17 cellular contexts compared by ENCODE assay signal in the genomic region with DNA sequence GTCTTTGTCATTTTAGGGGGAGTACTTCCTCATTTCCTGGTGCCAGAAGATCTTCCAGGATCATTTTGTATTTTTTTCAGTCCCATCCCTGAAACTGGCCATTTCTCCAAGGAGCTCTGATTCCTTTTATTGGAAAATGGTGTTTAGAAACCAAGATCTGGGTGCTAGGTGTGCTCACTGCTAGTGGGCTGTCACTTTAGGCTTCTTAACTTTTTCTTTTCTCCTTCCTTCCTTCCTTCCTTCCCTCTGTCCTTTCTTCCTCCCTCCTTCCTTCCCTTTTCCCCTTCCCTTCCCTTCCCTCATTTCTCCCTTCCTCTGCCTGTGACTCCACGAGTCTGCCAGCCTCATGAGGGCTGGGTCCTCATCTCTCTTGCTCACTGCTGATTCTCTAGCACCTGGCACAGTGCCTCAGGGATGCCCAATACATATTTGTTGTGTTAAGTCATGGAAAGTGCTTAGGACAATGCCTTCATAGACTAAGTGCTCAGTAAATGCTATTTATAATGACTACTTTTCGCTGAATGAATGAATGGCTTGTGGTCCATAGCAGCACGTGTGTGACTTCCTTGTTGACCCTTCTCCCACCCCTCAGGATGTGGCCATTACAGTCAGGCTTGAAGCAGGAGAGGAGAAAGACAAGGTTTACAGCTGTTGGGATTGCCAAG. TPM values are rescaled to one million over a fixed set of nuclear protein-coding genes. Genes with fewer than 3 reads are reported as not detected.
DNase-seq lines count a peak whose midpoint lies in the region; ATAC-seq, FAIRE-seq and TF ChIP-seq lines count a peak whose summit lies in the region.
"Had no signal": no experiment of that assay in that cellular context is flagged by ENCODE, and none has a peak within 500 bp of the region (broad histone marks: within the 10 kb centered on the region; RNA-seq: fewer than 3 reads in every experiment).

No MANE protein-coding gene starts in this region.

- FAIRE-seq in HepG2 (lab: Jason Lieb, UNC) (no peak), urothelium cell line (lab: Jason Lieb, UNC) (no peak)
- FAIRE-seq: H1 had no signal

- H4K20me1 ChIP-seq in HepG2 (ENCODE audit: insufficient read depth, low read length): no peaks in the 10 kb centered on the region

- in situ Hi-C loops in HepG2 (cut with HindIII; ENCODE audit: extremely low pct_ligation_motif_present, low pct_unique_long_range_greater_than_20kb): no loop called here

- peaks cover 0 to 21% of the 10 kb centered on the region in 2 experiments; a peak in 1 of 5 replicates for H3K27me3 ChIP-seq in HepG2 (ENCODE audit: control insufficient read depth in 1 of 2, insufficient read depth in 2 of 2, low read length in 2 of 2)
- no peaks in the 10 kb centered on the region for H3K27me3 ChIP-seq in right lobe of liver

- no peak overlapping the region for H3K27ac ChIP-seq in HepG2 (ENCODE audit: extremely low read length, insufficient read depth, low read length)
- H3K27ac ChIP-seq in right lobe of liver: no peak overlapping the region

- no peak for TF ChIP-seq RAD21 in HepG2 (CRISPR knock-in tag; IDR thresholded peaks at IDR 0.05)

- no peak overlapping the region for H3K4me3 ChIP-seq in HepG2 (replicated peaks in 1 of 3; ENCODE audit: insufficient read depth in 1 of 3, low read depth in 2 of 3, low read length in 3 of 3)
- H3K4me3 ChIP-seq in right lobe of liver: no peak overlapping the region
- H3K4me3 ChIP-seq in epithelial cell of esophagus (ENCODE audit: low read length): no peak overlapping the region

- TF ChIP-seq EP300 in HepG2 (IDR thresholded peaks at IDR 0.05; ENCODE audit: low read depth in 2 of 2, low read length in 2 of 2) (no peak), HepG2 (CRISPR knock-in tag; IDR thresholded peaks at IDR 0.05; ENCODE audit: borderline replicate concordance) (no peak)

- POLR2A ChIA-PET in HepG2 (lab: Yijun Ruan, JAX): no interaction called here

- H3K4me1 ChIP-seq in HepG2 (ENCODE audit: insufficient read depth, low read length): no peaks in the 10 kb centered on the region
- H3K4me1 ChIP-seq in right lobe of liver: no peaks in the 10 kb centered on the region

- TF ChIP-seq CTCF in HepG2 (CRISPR knock-in tag; IDR thresholded peaks at IDR 0.05) (no peak), right lobe of liver (IDR thresholded peaks at IDR 0.05) (no peak), epithelial cell of esophagus (IDR thresholded peaks at IDR 0.05; ENCODE audit: insufficient read depth, low read depth, low read length, missing control alignments) (no peak)

- no peaks in the 10 kb centered on the region for H3K79me2 ChIP-seq in HepG2 (ENCODE audit: insufficient read depth, low read length)

- H3K9me3 ChIP-seq in HepG2 (ENCODE audit: low read length) (peaks cover 5% of the 10 kb centered on the region; the same call in 1 of the 2 replicates), right lobe of liver (no peaks in the 10 kb centered on the region)

- H3K4me2 ChIP-seq in HepG2 (ENCODE audit: low read depth, low read length): no peak overlapping the region
- H3K4me2 ChIP-seq: SK-N-SH had no signal

- CTCF ChIA-PET in HepG2 (lab: Yijun Ruan, JAX; ENCODE audit: low intra/inter-chr PET ratio, low total read pairs): no interaction called here

- 2% methylated on average over 3 of the region's 3 CpGs for whole genome bisulfite sequencing in HepG2 (ENCODE audit: low lambda C conversion rate)
- WGBS in right lobe of liver (ENCODE audit: insufficient coverage, low coverage, low lambda C conversion rate, missing lambda C conversion rate): 60% methylated on average over 3 of the region's 3 CpGs

- no peak overlapping the region for H3K9ac ChIP-seq in HepG2 (ENCODE audit: insufficient read depth, low read depth, low read length)
- H3K9ac ChIP-seq: SK-N-SH had no signal

- intact Hi-C loops in HepG2 (cut with micrococcal nuclease; ENCODE audit: unreplicated experiment): no loop called here
- intact Hi-C loops in right lobe of liver (cut with DNase I): loop anchor here in 1 of 2 donors (10.0 kb wide), 1 partner anchor 377 kb away; the partner anchor contains the start of genes GNAS and GNAS-AS1

- ATAC-seq in HepG2 (no peak), right lobe of liver (no peak), HG02623 (IDR thresholded peaks at IDR 0.05; ENCODE audit: unreplicated experiment) (no peak)

- H2AFZ ChIP-seq in HepG2 (ENCODE audit: low read length): no peak overlapping the region

- H3K36me3 ChIP-seq in HepG2 (replicated peaks in 1 of 2; ENCODE audit: control insufficient read depth in 1 of 2, insufficient read depth in 2 of 2, low read length in 2 of 2) (no peaks in the 10 kb centered on the region), right lobe of liver (no peaks in the 10 kb centered on the region)

- TF ChIP-seq POLR2A in HepG2 (IDR thresholded peaks at IDR 0.05; ENCODE audit: insufficient read depth in 1 of 2, low read depth in 2 of 2, low read length in 2 of 2) (no peak), right lobe of liver (IDR thresholded peaks at IDR 0.05) (no peak)

- no TSS peak for BruUV-seq in HepG2 (replicated peaks; lab: Mats Ljungman, UMichigan)

- DNase-seq in HepG2 (ENCODE audit: low spot score): no peak
- no peak for DNase-seq in right lobe of liver
- peak; percentile 79 for DNase-seq in NCI-H226
- peak; percentile 54 for DNase-seq in epithelial cell of esophagus (ENCODE audit: low read depth)
- peak; percentile 50 for DNase-seq in urothelium cell line (ENCODE audit: low spot score)
- DNase-seq in activated CD8-positive, alpha-beta memory T cell treated with anti-CD3 and anti-CD28 coated beads, Interleukin-2, amount 50 U/mL, for 4 hours: no peak
- DNase-seq in activated gamma-delta T cell treated with Interleukin-2 at 50 U/mL for 16 hours: no peak
- DNase-seq: C1 segment of cervical spinal cord, MV-4-11, NCI-H1436, NCI-H2029 treated with DMSO at 0.1 percent for 48 hours, NCI-H510A, NCI-H82, Right ventricle myocardium superior, SK-N-SH had no signal

TF ChIP-seq in HepG2, 621 proteins besides CTCF, POLR2A, EP300 and RAD21 (continues in another document):
- no peak for TF ChIP-seq HBP1 (CRISPR knock-in tag; IDR thresholded peaks at IDR 0.05; ENCODE audit: low read depth)
- no peak for TF ChIP-seq BRCA1 (CRISPR knock-in tag; IDR thresholded peaks at IDR 0.05)
- TF ChIP-seq MTERF4 (CRISPR knock-in tag; IDR thresholded peaks at IDR 0.05): no peak
- TF ChIP-seq ZIK1 (CRISPR knock-in tag; IDR thresholded peaks at IDR 0.05; ENCODE audit: borderline replicate concordance, low read depth): no peak

RNA-seq across cellular contexts. Expression of gene APCDD1L, which starts 36.9 kb away (rescaled TPM):
- not detected in 2 replicates for total RNA-seq in HepG2 (2016; rRNA removed; fragmentation: Illumina TruSeq; extraction: Trizol)
- total RNA-seq in HepG2 (2016; cell fraction: cytosol; rRNA removed; fragmentation: Illumina TruSeq; extraction: Trizol; ENCODE audit: low read depth): not detected in 2 replicates
- not detected in 2 replicates for total RNA-seq in HepG2 (2016; cell fraction: insoluble cytoplasmic fraction; rRNA removed; fragmentation: Illumina TruSeq; extraction: Trizol)
- not detected in 2 replicates for total RNA-seq in HepG2 (2016; cell fraction: membrane; rRNA removed; fragmentation: Illumina TruSeq; extraction: Trizol)
- not detected in 2 replicates for total RNA-seq in HepG2 (2016; cell fraction: nucleus; rRNA removed; fragmentation: Illumina TruSeq; extraction: Trizol)
- polyA plus RNA-seq in HepG2 (2011; rRNA removed): not detected in 2 replicates
- polyA plus RNA-seq in HepG2 (2011; cell fraction: cytosol; rRNA removed): not detected in 2 replicates
- not detected in 2 replicates for polyA plus RNA-seq in HepG2 (2011; cell fraction: nucleus; rRNA removed)
- not detected in 2 replicates for polyA plus RNA-seq in HepG2 (2012)
- polyA plus RNA-seq in HepG2 (2016; cell fraction: cytosol; fragmentation: Illumina TruSeq; extraction: Trizol; ENCODE audit: low read depth): not detected in 2 replicates
- polyA plus RNA-seq in HepG2 (2016; cell fraction: insoluble cytoplasmic fraction; fragmentation: Illumina TruSeq; extraction: Trizol; ENCODE audit: low read depth): not detected in 2 replicates
- polyA plus RNA-seq in HepG2 (2016; cell fraction: membrane; fragmentation: Illumina TruSeq; extraction: Trizol; ENCODE audit: low read depth): not detected in 2 replicates
- not detected in 2 replicates for polyA plus RNA-seq in HepG2 (2016; cell fraction: nucleus; fragmentation: Illumina TruSeq; extraction: Trizol; ENCODE audit: insufficient read depth, low read depth)
- 0.09 TPM in 1 of 2 replicates, not detected in the other for polyA minus RNA-seq in HepG2 (2011; rRNA and poly(A)+ RNA removed; ENCODE audit: low replicate concordance)
- not detected in 2 replicates for polyA minus RNA-seq in HepG2 (2011; cell fraction: cytosol; rRNA and poly(A)+ RNA removed)
- not detected in 2 replicates for polyA minus RNA-seq in HepG2 (2011; cell fraction: nucleus; rRNA and poly(A)+ RNA removed)
- total RNA-seq in right lobe of liver: under 1 TPM in 1 of 6 experiments, not detected in 5; 0.04 TPM

Comparison
In these comparisons a context has a peak if more than half of its experiments do, and no peak if none do; other contexts are left out.
1. DNase-seq: peak in NCI-H226 (single experiment), epithelial cell of esophagus (single experiment) and urothelium cell line (single experiment); none in HepG2 (single experiment), right lobe of liver (0 of 3), activated CD8-positive, alpha-beta memory T cell treated with anti-CD3 and anti-CD28 coated beads, Interleukin-2, amount 50 U/mL, for 4 hours (single experiment) and activated gamma-delta T cell treated with Interleukin-2 at 50 U/mL for 16 hours (single experiment).